In genomic region chr2:6506311-6507258, GRCh38 we compare ENCODE assay signal across 14 cellular contexts.
DNase-seq lines count a peak whose midpoint lies in the region; ATAC-seq and TF ChIP-seq lines count a peak whose summit lies in the region.
"Had no signal": no experiment of that assay in that cellular context is flagged by ENCODE, and none has a peak within 500 bp of the region (broad histone marks: within the 10 kb centered on the region; RNA-seq: fewer than 3 reads in every experiment).

No MANE protein-coding gene starts in this region.

- H3K4me1 Mint-ChIP-seq in nephron: peaks cover 24% of the 10 kb centered on the region
- H3K4me1 Mint-ChIP-seq in activated CD8-positive, alpha-beta memory T cell treated with anti-CD3 and anti-CD28 coated beads, Interleukin-2, amount 10 ng/mL, durations not matched to agents 7 days and 5 days: no peaks in the 10 kb centered on the region
- H3K4me1 Mint-ChIP-seq: CD14-positive monocyte; naive thymus-derived CD8-positive, alpha-beta T cell had no signal

- no peaks in the 10 kb centered on the region for H3K36me3 ChIP-seq in BJ (ENCODE audit: control insufficient read depth, insufficient read depth, low read length)
- no peaks in the 10 kb centered on the region for H3K36me3 ChIP-seq in ovary

- peak overlapping the region; percentile 1 to 64 (median 5) for H3K27ac Mint-ChIP-seq in nephron
- H3K27ac Mint-ChIP-seq in activated CD8-positive, alpha-beta memory T cell treated with anti-CD3 and anti-CD28 coated beads, Interleukin-2, amount 10 ng/mL, durations not matched to agents 7 days and 5 days: no peak overlapping the region
- H3K27ac Mint-ChIP-seq: CD14-positive monocyte; naive thymus-derived CD8-positive, alpha-beta T cell had no signal

- H3K27me3 ChIP-seq in BJ (ENCODE audit: control insufficient read depth, insufficient read depth, low read length) (no peaks in the 10 kb centered on the region), ovary (no peaks in the 10 kb centered on the region)

- H3K27me3 Mint-ChIP-seq in nephron (ENCODE audit: low read depth): peaks cover 13% of the 10 kb centered on the region
- H3K27me3 Mint-ChIP-seq in activated CD8-positive, alpha-beta memory T cell treated with anti-CD3 and anti-CD28 coated beads, Interleukin-2, amount 10 ng/mL, durations not matched to agents 7 days and 5 days: no peaks in the 10 kb centered on the region

- no peaks in the 10 kb centered on the region for H3K9me3 ChIP-seq in ovary

- DNase-seq in BJ (ENCODE audit: low read depth): peak; percentile 63
- peak; percentile 66 for DNase-seq in NCI-H446 treated with DMSO at 0.1 percent for 48 hours (lab: John Stamatoyannopoulos, UW)
- DNase-seq in choroid plexus epithelial cell (ENCODE audit: low read depth): peak; percentile 28
- no peak for DNase-seq in activated CD8-positive, alpha-beta memory T cell treated with anti-CD3 and anti-CD28 coated beads, Interleukin-2, amount 10 ng/mL, durations not matched to agents 7 days and 5 days
- no peak for DNase-seq in ovary
- DNase-seq: activated CD4-positive, alpha-beta T cell treated with anti-CD3 and anti-CD28 coated beads for 48 hours; activated effector memory CD4-positive, alpha-beta T cell treated with anti-CD3 and anti-CD28 coated beads, Interleukin-2, amount 50 U/mL, for 16 hours; H7; naive thymus-derived CD8-positive, alpha-beta T cell; NCI-H345 had no signal

- peak overlapping the region in 1 of 3 experiments; percentile 0 for H3K4me3 Mint-ChIP-seq in nephron
- no peak overlapping the region for H3K4me3 Mint-ChIP-seq in activated CD8-positive, alpha-beta memory T cell treated with anti-CD3 and anti-CD28 coated beads, Interleukin-2, amount 10 ng/mL, durations not matched to agents 7 days and 5 days
- H3K4me3 Mint-ChIP-seq: CD14-positive monocyte; naive thymus-derived CD8-positive, alpha-beta T cell had no signal

- ATAC-seq in GM21447 (IDR thresholded peaks at IDR 0.05; ENCODE audit: unreplicated experiment): no peak
- no peak for ATAC-seq in activated CD8-positive, alpha-beta memory T cell treated with anti-CD3 and anti-CD28 coated beads, Interleukin-2, amount 10 ng/mL, durations not matched to agents 7 days and 5 days
- no peak for ATAC-seq in GM18520 (IDR thresholded peaks at IDR 0.05; ENCODE audit: unreplicated experiment)
- ATAC-seq: naive thymus-derived CD8-positive, alpha-beta T cell had no signal

- TF ChIP-seq POLR2A in ovary (IDR thresholded peaks at IDR 0.05): no peak

- no peaks in the 10 kb centered on the region for H3K36me3 Mint-ChIP-seq in nephron (ENCODE audit: low read depth)
- H3K36me3 Mint-ChIP-seq in activated CD8-positive, alpha-beta memory T cell treated with anti-CD3 and anti-CD28 coated beads, Interleukin-2, amount 10 ng/mL, durations not matched to agents 7 days and 5 days: no peaks in the 10 kb centered on the region
- H3K36me3 Mint-ChIP-seq: CD14-positive monocyte; naive thymus-derived CD8-positive, alpha-beta T cell had no signal

- H3K27ac ChIP-seq in ovary: no peak overlapping the region

- no peaks in the 10 kb centered on the region for H3K4me1 ChIP-seq in ovary (ENCODE audit: insufficient read depth)

- POLR2A ChIA-PET in BJ (lab: Charles Lee): no interaction called here

- H3K4me3 ChIP-seq in BJ (ENCODE audit: low read depth, low read length): no peak overlapping the region
- H3K4me3 ChIP-seq in choroid plexus epithelial cell (ENCODE audit: low read depth, low read length): no peak overlapping the region
- H3K4me3 ChIP-seq in ovary: no peak overlapping the region

- H3K9me3 Mint-ChIP-seq in nephron: no peaks in the 10 kb centered on the region
- no peaks in the 10 kb centered on the region for H3K9me3 Mint-ChIP-seq in activated CD8-positive, alpha-beta memory T cell treated with anti-CD3 and anti-CD28 coated beads, Interleukin-2, amount 10 ng/mL, durations not matched to agents 7 days and 5 days (ENCODE audit: low read depth)
- H3K9me3 Mint-ChIP-seq: naive thymus-derived CD8-positive, alpha-beta T cell had no signal

- WGBS in ovary, 3 donors: 41 to 49% (median 45%) methylated on average over 14 of the region's 14 CpGs

- TF ChIP-seq EP300 in ovary (IDR thresholded peaks at IDR 0.05): no peak

- no peak for TF ChIP-seq CTCF in BJ (IDR thresholded peaks at IDR 0.05; ENCODE audit: insufficient read depth, low read depth, low read length)
- TF ChIP-seq CTCF in choroid plexus epithelial cell (conservative IDR thresholded peaks at IDR 0.05; ENCODE audit: low read depth, low read length): no peak
- TF ChIP-seq CTCF in nephron (IDR thresholded peaks at IDR 0.05; ENCODE audit: unreplicated experiment in 3 of 3): no peak
- TF ChIP-seq CTCF in ovary (IDR thresholded peaks at IDR 0.05): no peak

- intact Hi-C loops in ovary (cut with DNase I): no loop called here

- CTCF ChIA-PET in BJ (lab: Yijun Ruan, JAX): no interaction called here
- CTCF ChIA-PET in activated CD8-positive, alpha-beta memory T cell treated with anti-CD3 and anti-CD28 coated beads, Interleukin-2, amount 10 ng/mL, durations not matched to agents 7 days and 5 days (lab: Charles Lee): no interaction called here

Comparison
In these comparisons a context has a peak if more than half of its experiments do, and no peak if none do; other contexts are left out.
1. DNase-seq: peak in BJ (single experiment), NCI-H446 treated with DMSO at 0.1 percent for 48 hours (single experiment) and choroid plexus epithelial cell (single experiment); none in activated CD8-positive, alpha-beta memory T cell treated with anti-CD3 and anti-CD28 coated beads, Interleukin-2, amount 10 ng/mL, durations not matched to agents 7 days and 5 days (single experiment) and ovary (0 of 5).